29 cellular contexts compared by ENCODE assay signal in genomic region chr12:93202688-93203087, GRCh38.
"Had no signal": no experiment of that assay in that cellular context is flagged by ENCODE, and none has a peak within 500 bp of the region (broad histone marks: within the 10 kb centered on the region; RNA-seq: fewer than 3 reads in every experiment).

No MANE protein-coding gene starts in this region.

- ATAC-seq: naive thymus-derived CD8-positive, alpha-beta T cell; natural killer cell treated with Interleukin-12 subunit alpha and Interleukin-12 subunit beta and Interleukin-15 and Interleukin-18, amount 100 ng/mL, for 72 hours; pancreas; sciatic nerve; stimulated activated memory B cell treated with anti-CD40 and anti-IgM and Interleukin-4, amounts not matched to agents 10 μg/mL and 1 μg/mL and 100 μg/mL, for 72 hours; stimulated activated naive CD8-positive, alpha-beta T cell treated with anti-CD3 and anti-CD28 coated beads, Interleukin-15, amount 100 ng/mL, for 72 hours; stimulated activated naive CD8-positive, alpha-beta T cell treated with anti-CD3 and anti-CD28 coated beads, Interleukin-15, Interleukin-2, amounts not matched to agents 100 U/mL and 50 U/mL, for 24 hours; upper lobe of right lung had no signal

- DNase-seq: naive thymus-derived CD8-positive, alpha-beta T cell; nephron progenitor cell; nucleus accumbens; pancreas; retina; spleen; stimulated activated CD4-positive, alpha-beta T cell treated with anti-CD3 and anti-CD28 coated beads, Interleukin-12 subunit alpha, Interleukin-12 subunit beta, amount 100 ng/mL, for 4 hours; stimulated activated CD4-positive, alpha-beta T cell treated with anti-CD3 and anti-CD28 coated beads, Interleukin-1b, Interleukin-23, amount 100 ng/mL, for 48 hours; stimulated activated CD4-positive, alpha-beta T cell treated with anti-CD3 and anti-CD28 coated beads, Interleukin-4, amount 100 ng/mL, for 1 hour; stimulated activated CD4-positive, alpha-beta T cell treated with anti-CD3 and anti-CD28 coated beads, Interleukin-4, amount 100 ng/mL, for 4 hours; stimulated activated CD8-positive, alpha-beta memory T cell treated with anti-CD3 and anti-CD28 coated beads, Interleukin-4, amount 100 ng/mL, for 48 hours; stimulated activated naive CD4-positive, alpha-beta T cell; stimulated activated naive CD8-positive, alpha-beta T cell treated with anti-CD3 and anti-CD28 coated beads, Interleukin-15, amount 100 ng/mL, for 72 hours; stimulated activated naive CD8-positive, alpha-beta T cell treated with anti-CD3 and anti-CD28 coated beads, Interleukin-15, Interleukin-2, amounts not matched to agents 100 U/mL and 50 U/mL, for 24 hours; substantia nigra; testis; tibial artery; transverse colon; upper lobe of right lung; uterus had no signal

- H3K9me3 ChIP-seq: neutrophil, pancreas, prostate gland, right atrium auricular region, spleen, suprapubic skin, testis, tibial artery, transverse colon, upper lobe of right lung, uterus had no signal

- FAIRE-seq: pancreas had no signal

- H3K27me3 ChIP-seq: neutrophil, pancreas, right atrium auricular region, spleen, suprapubic skin, testis, tibial artery, transverse colon, upper lobe of right lung, uterus had no signal

- H3K4me2 ChIP-seq: smooth muscle cell had no signal

- H3K4me3 ChIP-seq: pancreas, prostate gland, right atrium auricular region, skin epidermis, smooth muscle cell, spleen, suprapubic skin, testis, tibial artery, transverse colon, upper lobe of right lung, uterus had no signal

- H3K4me1 ChIP-seq: pancreas, suprapubic skin, transverse colon, upper lobe of right lung, uterus had no signal

- H3K27ac ChIP-seq: neutrophil, pancreas, prostate gland, right atrium auricular region, skin epidermis, spleen, suprapubic skin, testis, tibial artery, transverse colon, upper lobe of right lung, uterus had no signal

- H3K36me3 ChIP-seq: neutrophil, pancreas, prostate gland, right atrium auricular region, spleen, suprapubic skin, tibial artery, transverse colon, upper lobe of right lung, uterus had no signal
